In genomic region chr20:47784599-47785320, GRCh38 we compare ENCODE assay signal across 8 cellular contexts. TPM values are rescaled to one million over a fixed set of nuclear protein-coding genes. Genes with fewer than 3 reads are reported as not detected.
DNase-seq lines count a peak whose midpoint lies in the region; ATAC-seq and TF ChIP-seq lines count a peak whose summit lies in the region.

No MANE protein-coding gene starts in this region.

- DNase-seq in DMS 273 treated with DMSO at 0.1 percent for 48 hours (lab: John Stamatoyannopoulos, UW), result peak; percentile 31
- peak; percentile 21 for DNase-seq in NCI-H1694 (lab: John Stamatoyannopoulos, UW)
- peak; percentile 49 for DNase-seq in dedifferentiated amniotic fluid mesenchymal stem cell (ENCODE audit: extremely low spot score)
- no peak for DNase-seq in lower lobe of right lung
- DNase-seq in transverse colon, result peak; percentile 27
- DNase-seq in NCI-H128 (lab: John Stamatoyannopoulos, UW; ENCODE audit: unreplicated experiment), result no peak

- H3K4me3 ChIP-seq in lower lobe of right lung (peak overlapping the region; percentile 60), transverse colon (peak overlapping the region; percentile 61 to 75 (median 62))

- intact Hi-C loops in lower lobe of right lung (cut with DNase I) (no loop called here), transverse colon (cut with DNase I; ENCODE audit: low total_unique reads) (loop anchor here (10.0 kb wide), 1 partner anchor 110 kb away; no protein-coding TSS in a partner anchor)

- H3K4me1 ChIP-seq in lower lobe of right lung (peaks cover 37% of the 10 kb centered on the region), transverse colon (peaks cover 6 to 33% (median 18%) of the 10 kb centered on the region in 4 donors)

- H3K9me3 ChIP-seq in lower lobe of right lung (no peaks in the 10 kb centered on the region), transverse colon (no peaks in the 10 kb centered on the region)

- in situ Hi-C loops in transverse colon (cut with MboI; ENCODE audit: low pct_ligation_motif_present in 1 of 4, low pct_unique_long_range_greater_than_20kb in 1 of 4, low sequenced_read_pairs in 3 of 4), result loop anchor here (10.0 kb wide), 2 partner anchors 830 to 840 kb away; no protein-coding TSS in a partner anchor

- ATAC-seq in lower lobe of right lung, result peak; percentile 15 to 25
- ATAC-seq in GM19324 (IDR thresholded peaks at IDR 0.05; ENCODE audit: low FRiP score, unreplicated experiment), result no peak
- no peak for ATAC-seq in GM18868 (IDR thresholded peaks at IDR 0.05; ENCODE audit: unreplicated experiment)

- H3K36me3 ChIP-seq in lower lobe of right lung (no peaks in the 10 kb centered on the region), transverse colon (no peaks in the 10 kb centered on the region)

- peak overlapping the region; percentile 19 for H3K27ac ChIP-seq in lower lobe of right lung
- peak overlapping the region; percentile 67 to 90 (median 88) for H3K27ac ChIP-seq in transverse colon

- H3K27me3 ChIP-seq in lower lobe of right lung (ENCODE audit: low read depth) (peaks cover 42% of the 10 kb centered on the region), transverse colon (no peaks in the 10 kb centered on the region)

- no peak for TF ChIP-seq CTCF in lower lobe of right lung (IDR thresholded peaks at IDR 0.05)
- TF ChIP-seq CTCF in transverse colon (IDR thresholded peaks at IDR 0.05), result peak in 4 of 5 experiments; percentile 20 to 59 (median 38)

- WGBS in transverse colon (ENCODE audit: low coverage in 1 of 2), 2 donors, result 5% methylated on average over 30 of the region's 69 CpGs; no CpG with 5 or more reads in 1 of the 2 donors

- TF ChIP-seq EP300 in transverse colon (IDR thresholded peaks at IDR 0.05; ENCODE audit: low read depth), result no peak

- TF ChIP-seq POLR2A in transverse colon (IDR thresholded peaks at IDR 0.05), result no peak

RNA-seq across cellular contexts. Expression of gene SULF2, which starts 0.5 kb away (rescaled TPM):
- total RNA-seq in lower lobe of right lung (34.6 TPM), transverse colon (100 to 1,000 TPM; 103 to 257 (median 191) TPM)

Comparison
In these comparisons a context has a peak if more than half of its experiments do, and no peak if none do; other contexts are left out.
1. DNase-seq: peak in DMS 273 treated with DMSO at 0.1 percent for 48 hours (single experiment), NCI-H1694 (single experiment), dedifferentiated amniotic fluid mesenchymal stem cell (single experiment) and transverse colon (single experiment); none in lower lobe of right lung (single experiment) and NCI-H128 (single experiment).
2. ATAC-seq: peak in lower lobe of right lung (2 of 2); none in GM19324 (single experiment) and GM18868 (single experiment).